Comparison of ENCODE assay signal across 8 cellular contexts in genomic region chr13:70310720-70311119, GRCh38.
DNase-seq lines count a peak whose midpoint lies in the region; ATAC-seq and TF ChIP-seq lines count a peak whose summit lies in the region.

No MANE protein-coding gene starts in this region.

- no peak for ATAC-seq in HG03280 (IDR thresholded peaks at IDR 0.05; ENCODE audit: unreplicated experiment)
- no peak for ATAC-seq in HG03135 (IDR thresholded peaks at IDR 0.05; ENCODE audit: unreplicated experiment)

- H3K79me2 ChIP-seq in hepatocyte, result no peaks in the 10 kb centered on the region

- no peak overlapping the region for H3K4me2 ChIP-seq in hepatocyte

- peak; percentile 67 for TF ChIP-seq CTCF in hepatocyte (IDR thresholded peaks at IDR 0.05; ENCODE audit: poor library complexity)

- no peak overlapping the region for H2AFZ ChIP-seq in hepatocyte

- H3K9me3 ChIP-seq in hepatocyte (ENCODE audit: low read depth), result no peaks in the 10 kb centered on the region

- H4K20me1 ChIP-seq in hepatocyte (ENCODE audit: insufficient read depth, poor library complexity, severe bottlenecking), result no peaks in the 10 kb centered on the region

- H3K4me1 ChIP-seq in hepatocyte (ENCODE audit: insufficient read depth), result no peaks in the 10 kb centered on the region

- H3K4me3 ChIP-seq in hepatocyte, result no peak overlapping the region

- no peak overlapping the region for H3K27ac ChIP-seq in hepatocyte

- WGBS in hepatocyte (ENCODE audit: low lambda C conversion rate, missing lambda C conversion rate), result 37% methylated on average over 1 of the region's 1 CpG

- DNase-seq in COR-L47 (lab: John Stamatoyannopoulos, UW) (peak; percentile 72), KG1 (lab: John Stamatoyannopoulos, UW) (peak; percentile 23), OCI-M1 (lab: John Stamatoyannopoulos, UW) (peak; percentile 75), hepatocyte (ENCODE audit: low spot score) (peak; percentile 68), NCI-H226 (no peak)
- DNase-seq in activated T-cell treated with anti-CD3 and anti-CD28 coated beads, Interleukin-2, amount 50 U/mL, for 48 hours, result no peak

- H3K9me2 ChIP-seq in hepatocyte (replicated peaks; ENCODE audit: insufficient read depth), result no peaks in the 10 kb centered on the region

- H3K36me3 ChIP-seq in hepatocyte (replicated peaks; ENCODE audit: insufficient read depth, low read depth), result no peaks in the 10 kb centered on the region

- H3K27me3 ChIP-seq in hepatocyte, result no peaks in the 10 kb centered on the region

Comparison
In these comparisons a context has a peak if more than half of its experiments do, and no peak if none do; other contexts are left out.
1. DNase-seq: peak in COR-L47 (single experiment), KG1 (single experiment), OCI-M1 (single experiment) and hepatocyte (single experiment); none in activated T-cell treated with anti-CD3 and anti-CD28 coated beads, Interleukin-2, amount 50 U/mL, for 48 hours (0 of 2) and NCI-H226 (single experiment).